In genomic region chr7:51279391-51280023, GRCh38 we compare ENCODE assay signal across 29 cellular contexts. TPM values are rescaled to one million over a fixed set of nuclear protein-coding genes. Genes with fewer than 3 reads are reported as not detected.
DNase-seq lines count a peak whose midpoint lies in the region; ATAC-seq and TF ChIP-seq lines count a peak whose summit lies in the region.
"Had no signal": no experiment of that assay in that cellular context is flagged by ENCODE, and none has a peak within 500 bp of the region (broad histone marks: within the 10 kb centered on the region; RNA-seq: fewer than 3 reads in every experiment).

No MANE protein-coding gene starts in this region.

- no peak overlapping the region for H3K9ac ChIP-seq in BLaER1

- no peaks in the 10 kb centered on the region for H3K36me3 Mint-ChIP-seq in activated CD4-positive, alpha-beta T cell treated with anti-CD3 and anti-CD28 coated beads, Interleukin-2, amount 10 ng/mL, durations not matched to agents 24 days and 14 days (ENCODE audit: low read depth)
- H3K36me3 Mint-ChIP-seq: CD8-positive, alpha-beta T cell had no signal

- ATAC-seq in left lobe of liver (peak; percentile 16), gastrocnemius medialis (no peak), GM19351 (IDR thresholded peaks at IDR 0.05; ENCODE audit: unreplicated experiment) (no peak)
- ATAC-seq: activated naive CD4-positive, alpha-beta T cell treated with anti-CD3 and anti-CD28 coated beads, Interleukin-2, amount 50 U/mL, for 72 hours; CD8-positive, alpha-beta T cell; stimulated activated naive B cell treated with anti-CD40 and anti-IgM and Interleukin-4, amounts not matched to agents 10 μg/mL and 1 μg/mL and 100 μg/mL, for 72 hours had no signal

- DNase-seq in left lobe of liver (ENCODE audit: low spot score): no peak
- DNase-seq in gastrocnemius medialis: no peak
- no peak for DNase-seq in stimulated activated CD4-positive, alpha-beta T cell treated with anti-CD3 and anti-CD28 coated beads, Interleukin-12 subunit alpha, Interleukin-12 subunit beta, amount 100 ng/mL, for 4 hours
- no peak for DNase-seq in activated CD4-positive, alpha-beta T cell treated with anti-CD3 and anti-CD28 coated beads, Interleukin-2, amount 10 ng/mL, durations not matched to agents 24 days and 14 days
- DNase-seq: activated CD4-positive, alpha-beta T cell treated with anti-CD3 and anti-CD28 coated beads for 4 hours; activated CD8-positive, alpha-beta memory T cell treated with anti-CD3 and anti-CD28 coated beads for 24 hours; activated T-cell treated with anti-CD3 and anti-CD28 coated beads for 4 hours; effector CD4-positive, alpha-beta T cell; EL; H7; islet precursor cell; KBM-7; left ventricle myocardium superior; naive B cell; NCI-H1105 treated with DMSO at 0.1 percent for 48 hours; NCI-H187 treated with DMSO at 0.1 percent for 48 hours; Peyer's patch; SIG-M5; stimulated activated naive B cell treated with anti-CD40 and anti-IgM and Interleukin-4, amounts not matched to agents 10 μg/mL and 1 μg/mL and 100 μg/mL, for 72 hours; SW 1271; T-helper 9 cell had no signal

- peaks cover 2% of the 10 kb centered on the region for H3K27me3 Mint-ChIP-seq in activated CD4-positive, alpha-beta T cell treated with anti-CD3 and anti-CD28 coated beads, Interleukin-2, amount 10 ng/mL, durations not matched to agents 24 days and 14 days
- H3K27me3 Mint-ChIP-seq: B cell had no signal

- H3K9me3 ChIP-seq in BLaER1 (peaks cover 9% of the 10 kb centered on the region; the same call in 1 of the 2 replicates), gastrocnemius medialis (no peaks in the 10 kb centered on the region)

- intact Hi-C loops in gastrocnemius medialis (cut with DNase I; ENCODE audit: low total_unique reads): loop anchor here (2.0 to 10.0 kb wide), 3 partner anchors 35 to 775 kb away; no protein-coding TSS in a partner anchor
- intact Hi-C loops in activated CD4-positive, alpha-beta T cell treated with anti-CD3 and anti-CD28 coated beads, Interleukin-2, amount 10 ng/mL, durations not matched to agents 24 days and 14 days (cut with micrococcal nuclease): no loop called here

- peak overlapping the region; percentile 58; the same call in 1 of the 2 replicates for H3K4me2 ChIP-seq in BLaER1

- H3K9me3 Mint-ChIP-seq in activated CD4-positive, alpha-beta T cell treated with anti-CD3 and anti-CD28 coated beads, Interleukin-2, amount 10 ng/mL, durations not matched to agents 24 days and 14 days: no peaks in the 10 kb centered on the region
- H3K9me3 Mint-ChIP-seq: activated T-helper 2 cell treated with anti-CD3 and anti-CD28 coated beads, Interferon-gamma antibody, Interleukin-2, Interleukin-4, amounts not matched to agents 10 μg/mL and 5 μg/mL and 100 μg/mL, durations not matched to agents 14 hours and 24 hours and 36 hours had no signal

- no peak overlapping the region for H3K4me3 ChIP-seq in BLaER1
- no peak overlapping the region for H3K4me3 ChIP-seq in gastrocnemius medialis
- H3K4me3 ChIP-seq: Peyer's patch, skin epidermis had no signal

- no peak overlapping the region for H3K27ac ChIP-seq in BLaER1
- H3K27ac ChIP-seq in VCaP: peak overlapping the region; percentile 88; the same call in 1 of the 2 replicates
- H3K27ac ChIP-seq in gastrocnemius medialis: peak overlapping the region; percentile 92 to 97 (median 94)
- H3K27ac ChIP-seq: Peyer's patch, skin epidermis had no signal

- H3K36me3 ChIP-seq in BLaER1 (no peaks in the 10 kb centered on the region), gastrocnemius medialis (no peaks in the 10 kb centered on the region)
- H3K36me3 ChIP-seq: Peyer's patch had no signal

- no peak overlapping the region for H3K27ac Mint-ChIP-seq in activated CD4-positive, alpha-beta T cell treated with anti-CD3 and anti-CD28 coated beads, Interleukin-2, amount 10 ng/mL, durations not matched to agents 24 days and 14 days
- H3K27ac Mint-ChIP-seq: activated naive CD4-positive, alpha-beta T cell treated with anti-CD3 and anti-CD28 coated beads, Interleukin-2, amount 50 U/mL, for 72 hours; activated T-helper 2 cell treated with anti-CD3 and anti-CD28 coated beads, Interferon-gamma antibody, Interleukin-2, Interleukin-4, amounts not matched to agents 10 μg/mL and 5 μg/mL and 100 μg/mL, durations not matched to agents 14 hours and 24 hours and 36 hours; B cell; CD8-positive, alpha-beta T cell; stimulated activated naive B cell treated with anti-CD40 and anti-IgM and Interleukin-4, amounts not matched to agents 10 μg/mL and 1 μg/mL and 100 μg/mL, for 72 hours had no signal

- H3K27me3 ChIP-seq in BLaER1 (no peaks in the 10 kb centered on the region), gastrocnemius medialis (no peaks in the 10 kb centered on the region)
- H3K27me3 ChIP-seq: Peyer's patch had no signal

- H3K4me1 Mint-ChIP-seq in activated CD4-positive, alpha-beta T cell treated with anti-CD3 and anti-CD28 coated beads, Interleukin-2, amount 10 ng/mL, durations not matched to agents 24 days and 14 days: no peaks in the 10 kb centered on the region
- H3K4me1 Mint-ChIP-seq: B cell; naive B cell; stimulated activated naive B cell treated with anti-CD40 and anti-IgM and Interleukin-4, amounts not matched to agents 10 μg/mL and 1 μg/mL and 100 μg/mL, for 72 hours had no signal

- no peak for TF ChIP-seq POLR2A in gastrocnemius medialis (IDR thresholded peaks at IDR 0.05)

- no peak overlapping the region for H3K4me3 Mint-ChIP-seq in activated CD4-positive, alpha-beta T cell treated with anti-CD3 and anti-CD28 coated beads, Interleukin-2, amount 10 ng/mL, durations not matched to agents 24 days and 14 days
- H3K4me3 Mint-ChIP-seq: B cell; CD8-positive, alpha-beta T cell; stimulated activated naive B cell treated with anti-CD40 and anti-IgM and Interleukin-4, amounts not matched to agents 10 μg/mL and 1 μg/mL and 100 μg/mL, for 72 hours had no signal

- H3K4me1 ChIP-seq in BLaER1 (peaks cover 25% of the 10 kb centered on the region), gastrocnemius medialis (peaks cover 56 to 59% of the 10 kb centered on the region in 2 donors)
- H3K4me1 ChIP-seq: Peyer's patch had no signal

- TF ChIP-seq CTCF in VCaP (conservative IDR thresholded peaks at IDR 0.05) (no peak), gastrocnemius medialis (IDR thresholded peaks at IDR 0.05 in 4 of 5, conservative IDR thresholded peaks at IDR 0.05 in 1 of 5) (no peak)

- in situ Hi-C loops in gastrocnemius medialis (cut with MboI; ENCODE audit: low sequenced_read_pairs in 4 of 4): no loop called here

- no peaks in the 10 kb centered on the region for H4K20me1 ChIP-seq in BLaER1

RNA-seq across cellular contexts. Expression of gene COBL, which starts 37.1 kb away (rescaled TPM):
- total RNA-seq in left lobe of liver (38.3 TPM), gastrocnemius medialis (100 to 1,000 TPM in 2 of 4 donors, 10 to 100 TPM in 2; 82.1 to 170 (median 124) TPM)
- total RNA-seq in activated CD4-positive, alpha-beta T cell treated with anti-CD3 and anti-CD28 coated beads, Interleukin-2, amount 10 ng/mL, durations not matched to agents 24 days and 14 days: not detected in 2 replicates
- total RNA-seq: activated naive CD4-positive, alpha-beta T cell treated with anti-CD3 and anti-CD28 coated beads, Interleukin-2, amount 50 U/mL, for 72 hours; activated T-helper 2 cell treated with anti-CD3 and anti-CD28 coated beads, Interferon-gamma antibody, Interleukin-2, Interleukin-4, amounts not matched to agents 10 μg/mL and 5 μg/mL and 100 μg/mL, durations not matched to agents 14 hours and 24 hours and 36 hours; B cell had no signal

Comparison
In these comparisons a context has a peak if more than half of its experiments do, and no peak if none do; other contexts are left out.
1. RNA of gene COBL, which starts 37.1 kb away (total RNA-seq): 82.1 to 170 TPM in gastrocnemius medialis and 38.3 TPM in left lobe of liver (single experiment); not detected in activated CD4-positive, alpha-beta T cell treated with anti-CD3 and anti-CD28 coated beads, Interleukin-2, amount 10 ng/mL, durations not matched to agents 24 days and 14 days; every median in the first group is over 10 times any median in the second.